ENCODE assay signal across 8 cellular contexts in the genomic region with DNA sequence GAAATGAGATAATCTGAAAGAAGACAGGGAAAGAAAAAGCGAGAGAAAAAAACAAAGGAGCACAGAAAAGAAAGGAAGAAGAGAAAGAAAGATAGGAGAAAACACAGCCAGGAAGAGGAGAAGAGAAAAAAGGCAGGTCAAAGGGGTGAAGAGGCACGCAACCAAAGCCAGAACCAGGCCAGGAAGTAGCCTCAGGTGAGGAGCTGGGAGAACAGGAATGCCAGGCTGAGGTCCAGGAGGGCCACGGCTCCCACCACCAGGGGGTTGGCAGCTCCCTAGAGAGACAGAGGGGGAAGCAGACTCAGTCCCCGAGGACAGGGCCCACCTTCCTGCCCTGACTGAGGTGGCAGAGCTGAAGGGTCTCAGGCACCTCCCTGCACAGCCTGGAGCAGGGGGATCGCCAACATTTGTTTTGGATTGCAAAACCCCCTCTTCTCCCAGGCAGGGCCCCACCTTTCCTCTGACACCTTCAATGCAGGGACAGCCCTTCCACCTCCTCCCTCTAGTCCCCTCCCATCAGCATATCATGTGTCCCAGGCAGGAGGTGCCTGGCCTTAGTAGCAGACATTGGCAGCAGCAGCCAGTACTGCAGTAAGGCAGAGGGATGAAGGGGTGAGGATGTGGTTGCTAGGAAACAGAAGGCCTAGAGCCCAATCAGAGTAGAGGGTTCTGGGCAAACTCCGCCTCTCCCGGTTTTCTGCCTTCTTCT. TPM values are rescaled to one million over a fixed set of nuclear protein-coding genes. Genes with fewer than 3 reads are reported as not detected.
DNase-seq lines count a peak whose midpoint lies in the region; ATAC-seq and TF ChIP-seq lines count a peak whose summit lies in the region.
"Had no signal": no experiment of that assay in that cellular context is flagged by ENCODE, and none has a peak within 500 bp of the region (broad histone marks: within the 10 kb centered on the region; RNA-seq: fewer than 3 reads in every experiment).

No MANE protein-coding gene starts in this region.

- no peak overlapping the region for H3K27ac ChIP-seq in naive thymus-derived CD4-positive, alpha-beta T cell (ENCODE audit: low read depth, low read length)

- H3K9me3 Mint-ChIP-seq in brain: peaks cover 0 to 5% (median 0%) of the 10 kb centered on the region in 5 experiments
- H3K9me3 Mint-ChIP-seq in naive thymus-derived CD4-positive, alpha-beta T cell: peaks cover 0 to 5% (median 0%) of the 10 kb centered on the region in 11 donors

- H3K4me1 ChIP-seq in naive thymus-derived CD4-positive, alpha-beta T cell (ENCODE audit: control insufficient read depth in 2 of 2, insufficient read depth in 2 of 2, low read length in 2 of 2): peaks cover 14 to 16% of the 10 kb centered on the region in 2 donors

- peaks cover 76% of the 10 kb centered on the region for H3K4me1 Mint-ChIP-seq in brain
- H3K4me1 Mint-ChIP-seq in naive thymus-derived CD4-positive, alpha-beta T cell: peaks cover 13 to 49% (median 36%) of the 10 kb centered on the region in 7 donors

- peaks cover 3% of the 10 kb centered on the region for H3K27me3 Mint-ChIP-seq in brain
- peaks cover 1 to 23% (median 5%) of the 10 kb centered on the region in 5 donors for H3K27me3 Mint-ChIP-seq in naive thymus-derived CD4-positive, alpha-beta T cell

- H3K9me3 ChIP-seq in naive thymus-derived CD4-positive, alpha-beta T cell (ENCODE audit: control insufficient read depth in 2 of 3, low read length in 3 of 3): no peaks in the 10 kb centered on the region

- POLR2A ChIA-PET in naive thymus-derived CD4-positive, alpha-beta T cell (lab: Charles Lee): interaction anchor here (1.1 kb wide), 1 partner anchor 11 kb away, joined by 3 read pairs; no protein-coding TSS in a partner anchor

- H3K36me3 ChIP-seq in naive thymus-derived CD4-positive, alpha-beta T cell (ENCODE audit: control insufficient read depth in 2 of 3, insufficient read depth in 3 of 3, low read length in 3 of 3): peaks cover 0 to 21% (median 0%) of the 10 kb centered on the region in 3 experiments

- ATAC-seq in naive thymus-derived CD4-positive, alpha-beta T cell: no peak
- ATAC-seq in GM19324 (IDR thresholded peaks at IDR 0.05; ENCODE audit: low FRiP score, unreplicated experiment) (no peak), GM21619 (IDR thresholded peaks at IDR 0.05; ENCODE audit: unreplicated experiment) (no peak)

- peaks cover 3% of the 10 kb centered on the region for H3K36me3 Mint-ChIP-seq in brain
- peaks cover 0 to 5% (median 0%) of the 10 kb centered on the region in 5 donors for H3K36me3 Mint-ChIP-seq in naive thymus-derived CD4-positive, alpha-beta T cell

- peak overlapping the region; percentile 50 to 97 (median 94) for H3K4me3 Mint-ChIP-seq in brain
- peak overlapping the region in 1 of 10 donors; percentile 99 for H3K4me3 Mint-ChIP-seq in naive thymus-derived CD4-positive, alpha-beta T cell

- no peak for DNase-seq in GM12864 (ENCODE audit: low read depth)
- DNase-seq in NCI-H1092 (lab: John Stamatoyannopoulos, UW): peak; percentile 22
- DNase-seq in naive thymus-derived CD4-positive, alpha-beta T cell: no peak
- no peak for DNase-seq in stimulated activated CD4-positive, alpha-beta T cell treated with anti-CD3 and anti-CD28 coated beads, Interleukin-4, amount 100 ng/mL, for 4 hours

- no peak overlapping the region for H3K4me3 ChIP-seq in GM12864 (ENCODE audit: low read depth, low read length)
- no peak overlapping the region for H3K4me3 ChIP-seq in naive thymus-derived CD4-positive, alpha-beta T cell (ENCODE audit: low read length)

- intact Hi-C loops in naive thymus-derived CD4-positive, alpha-beta T cell (cut with micrococcal nuclease): loop anchor here in 1 of 2 donors (5.0 kb wide), 1 partner anchor 703 kb away; a partner anchor contains a TSS

- TF ChIP-seq CTCF in GM12864 (IDR thresholded peaks at IDR 0.05; ENCODE audit: low read depth, low read length, missing control alignments) (peak; percentile 18), brain (conservative IDR thresholded peaks at IDR 0.05) (no peak)

- CTCF ChIA-PET in naive thymus-derived CD4-positive, alpha-beta T cell (lab: Charles Lee): interaction anchor here (1.7 kb wide), 1 partner anchor 62 kb away, joined by 3 read pairs; no protein-coding TSS in a partner anchor

- peak overlapping the region; percentile 78 to 98 (median 91) for H3K27ac Mint-ChIP-seq in brain
- H3K27ac Mint-ChIP-seq in naive thymus-derived CD4-positive, alpha-beta T cell: peak overlapping the region in 8 of 9 donors; percentile 28 to 99 (median 97)

- H3K27me3 ChIP-seq in naive thymus-derived CD4-positive, alpha-beta T cell (ENCODE audit: control insufficient read depth in 2 of 2, insufficient read depth in 2 of 2, low read length in 2 of 2): no peaks in the 10 kb centered on the region

RNA-seq across cellular contexts. Expression of a gene that starts 2.0 kb away (rescaled TPM):
- polyA plus RNA-seq in brain (ENCODE audit: insufficient read depth, low read depth, low replicate concordance): 28.9 TPM
- 100 to 1,000 TPM; 266 to 548 (median 293) TPM for total RNA-seq in naive thymus-derived CD4-positive, alpha-beta T cell
- 100 to 1,000 TPM in 1 of 2 donors, 10 to 100 TPM in 1; 66.4 to 113 TPM for polyA plus RNA-seq in naive thymus-derived CD4-positive, alpha-beta T cell

RNA-seq across cellular contexts. Expression of a gene that starts 9.0 kb away (rescaled TPM):
- polyA plus RNA-seq in brain (ENCODE audit: insufficient read depth, low read depth, low replicate concordance): 39.2 TPM
- total RNA-seq in naive thymus-derived CD4-positive, alpha-beta T cell: 1 to 10 TPM in 1 of 5 experiments, under 1 TPM in 1, not detected in 3; 0.16 to 1.2 TPM
- under 1 TPM in 1 of 2 donors, not detected in 1; 0.13 TPM for polyA plus RNA-seq in naive thymus-derived CD4-positive, alpha-beta T cell
- total RNA-seq: myocyte had no signal

RNA-seq across cellular contexts. Expression of a gene that starts 13.5 kb away (rescaled TPM):
- polyA plus RNA-seq in brain (ENCODE audit: insufficient read depth, low read depth, low replicate concordance): 48.6 TPM
- 10 to 100 TPM; 16.4 to 26.7 (median 19.2) TPM for total RNA-seq in naive thymus-derived CD4-positive, alpha-beta T cell
- 10 to 100 TPM; 17.9 to 18.1 TPM for polyA plus RNA-seq in naive thymus-derived CD4-positive, alpha-beta T cell

RNA-seq across cellular contexts. Expression of a gene that starts 18.0 kb away (rescaled TPM):
- polyA plus RNA-seq in brain (ENCODE audit: insufficient read depth, low read depth, low replicate concordance): 6.5 TPM
- 1 to 10 TPM in 1 of 5 experiments, under 1 TPM in 4; 0.45 to 2.6 (median 0.49) TPM for total RNA-seq in naive thymus-derived CD4-positive, alpha-beta T cell
- polyA plus RNA-seq in naive thymus-derived CD4-positive, alpha-beta T cell: not detected

Comparison
In these comparisons a context has a peak if more than half of its experiments do, and no peak if none do; other contexts are left out.
1. RNA of a gene that starts 9.0 kb away (polyA plus RNA-seq): 39.2 TPM in brain (single experiment); 0.13 TPM in naive thymus-derived CD4-positive, alpha-beta T cell; every median in the first group is over 10 times any median in the second.